ENCODE assay signal across 14 cellular contexts in genomic region chrX:729583-730409, GRCh38.
DNase-seq lines count a peak whose midpoint lies in the region; ATAC-seq and TF ChIP-seq lines count a peak whose summit lies in the region.
"Had no signal": no experiment of that assay in that cellular context is flagged by ENCODE, and none has a peak within 500 bp of the region (broad histone marks: within the 10 kb centered on the region; RNA-seq: fewer than 3 reads in every experiment).

No MANE protein-coding gene starts in this region.

- H3K23ac ChIP-seq in neuronal stem cell (ENCODE audit: low read depth, low read length, poor library complexity), result peak overlapping the region; percentile 55

- H2BK12ac ChIP-seq in neuronal stem cell (ENCODE audit: low read length), result peak overlapping the region; percentile 41

- intact Hi-C loops in upper lobe of right lung (cut with DNase I) (no loop called here), stomach (cut with DNase I; ENCODE audit: low total_unique reads) (no loop called here)

- H2BK120ac ChIP-seq in neuronal stem cell (ENCODE audit: low read depth, low read length), result no peak overlapping the region

- peak overlapping the region; percentile 21 for H3K14ac ChIP-seq in neuronal stem cell (ENCODE audit: low read length)

- TF ChIP-seq EP300 in stomach (IDR thresholded peaks at IDR 0.05), result no peak

- H2AK5ac ChIP-seq in neuronal stem cell (ENCODE audit: low read depth, low read length), result peak overlapping the region; percentile 46

- H3K27me3 ChIP-seq in neuronal stem cell (ENCODE audit: control insufficient read depth in 3 of 3, insufficient read depth in 3 of 3, low read depth in 1 of 3, low read length in 3 of 3) (no peaks in the 10 kb centered on the region), upper lobe of right lung (no peaks in the 10 kb centered on the region), stomach (no peaks in the 10 kb centered on the region)

- no peaks in the 10 kb centered on the region for H3K79me1 ChIP-seq in neuronal stem cell (ENCODE audit: low read depth, low read length)

- H4K8ac ChIP-seq in neuronal stem cell (ENCODE audit: low read depth, low read length), result no peak overlapping the region

- no peak for TF ChIP-seq CTCF in upper lobe of right lung (IDR thresholded peaks at IDR 0.05)
- no peak for TF ChIP-seq CTCF in stomach (IDR thresholded peaks at IDR 0.05)

- H2AFZ ChIP-seq in neuronal stem cell (ENCODE audit: low read length), result no peak overlapping the region

- no CpG with 5 or more reads among the region's 21 CpGs for WGBS in neuronal stem cell (ENCODE audit: extremely low coverage in 2 of 2, insufficient read length in 2 of 2, insufficient replicate concordance in 1 of 2), 2 donors
- WGBS in stomach, 5 donors, result 61 to 77% (median 73%) methylated on average over 18 to 21 of the region's 21 CpGs

- H3K36me3 ChIP-seq in neuronal stem cell (replicated peaks in 1 of 2; ENCODE audit: control insufficient read depth in 2 of 2, insufficient read depth in 2 of 2, low read length in 2 of 2) (no peaks in the 10 kb centered on the region), upper lobe of right lung (no peaks in the 10 kb centered on the region), stomach (no peaks in the 10 kb centered on the region)
- H3K36me3 ChIP-seq: HAP-1 had no signal

- ATAC-seq in upper lobe of right lung, result peak; percentile 38
- ATAC-seq: CD8-positive, alpha-beta T cell had no signal

- H3K4me2 ChIP-seq in neuronal stem cell (ENCODE audit: insufficient read depth, low read length, poor library complexity, severe bottlenecking), result no peak overlapping the region

- peak overlapping the region; percentile 75 for H2BK15ac ChIP-seq in neuronal stem cell (ENCODE audit: low read length)

- peak overlapping the region; percentile 87 for H3K18ac ChIP-seq in neuronal stem cell (ENCODE audit: low read length)

- H3K4me3 ChIP-seq in neuronal stem cell (ENCODE audit: low read length in 2 of 2) (peak overlapping the region in 1 of 2 donors; percentile 24), upper lobe of right lung (no peak overlapping the region), stomach (no peak overlapping the region)
- H3K4me3 ChIP-seq: HAP-1 had no signal

- peak overlapping the region; percentile 53 for H2BK5ac ChIP-seq in neuronal stem cell (ENCODE audit: low read length)

- H3K27ac ChIP-seq in neuronal stem cell (replicated peaks; ENCODE audit: low read length), result no peak overlapping the region
- no peak overlapping the region for H3K27ac ChIP-seq in upper lobe of right lung
- H3K27ac ChIP-seq in stomach, result no peak overlapping the region

- no peak overlapping the region for H3K9ac ChIP-seq in neuronal stem cell (ENCODE audit: low read depth, low read length, poor library complexity)

- H3K9me3 ChIP-seq in neuronal stem cell (replicated peaks in 1 of 2; ENCODE audit: control insufficient read depth in 2 of 2, insufficient read depth in 1 of 2, low read depth in 1 of 2, low read length in 2 of 2) (no peaks in the 10 kb centered on the region), upper lobe of right lung (no peaks in the 10 kb centered on the region), stomach (peaks cover 0 to 15% (median 4%) of the 10 kb centered on the region in 4 donors)
- H3K9me3 ChIP-seq: HAP-1 had no signal

- H4K91ac ChIP-seq in neuronal stem cell (ENCODE audit: low read depth, low read length, poor library complexity), result no peak overlapping the region

- no peak overlapping the region for H3K4ac ChIP-seq in neuronal stem cell (ENCODE audit: low read length)

- TF ChIP-seq POLR2A in stomach (IDR thresholded peaks at IDR 0.05), result no peak

- DNase-seq in ecto neural progenitor cell (ENCODE audit: low spot score) (peak; percentile 32), islet precursor cell (peak; percentile 50), neuronal stem cell (ENCODE audit: low spot score) (no peak), upper lobe of right lung (no peak), cerebellar cortex (ENCODE audit: low spot score) (no peak), stomach (no peak), HuH-7.5 (ENCODE audit: low spot score) (no peak)
- DNase-seq: CD8-positive, alpha-beta T cell; COR-L47; DMS153; DMS79 treated with DMSO at 0.1 percent for 48 hours; EL; GOT3 had no signal

- H3K4me1 ChIP-seq in neuronal stem cell (ENCODE audit: control insufficient read depth in 2 of 2, insufficient read depth in 1 of 2, low read depth in 1 of 2, low read length in 2 of 2), result peaks cover 0 to 2% of the 10 kb centered on the region in 2 donors
- no peaks in the 10 kb centered on the region for H3K4me1 ChIP-seq in upper lobe of right lung
- no peaks in the 10 kb centered on the region for H3K4me1 ChIP-seq in stomach
- H3K4me1 ChIP-seq: HAP-1 had no signal

Comparison
In these comparisons a context has a peak if more than half of its experiments do, and no peak if none do; other contexts are left out.
1. DNase-seq: peak in ecto neural progenitor cell (single experiment) and islet precursor cell (single experiment); none in neuronal stem cell (single experiment), upper lobe of right lung (single experiment), cerebellar cortex (single experiment), stomach (single experiment) and HuH-7.5 (single experiment).